In the genomic region with DNA sequence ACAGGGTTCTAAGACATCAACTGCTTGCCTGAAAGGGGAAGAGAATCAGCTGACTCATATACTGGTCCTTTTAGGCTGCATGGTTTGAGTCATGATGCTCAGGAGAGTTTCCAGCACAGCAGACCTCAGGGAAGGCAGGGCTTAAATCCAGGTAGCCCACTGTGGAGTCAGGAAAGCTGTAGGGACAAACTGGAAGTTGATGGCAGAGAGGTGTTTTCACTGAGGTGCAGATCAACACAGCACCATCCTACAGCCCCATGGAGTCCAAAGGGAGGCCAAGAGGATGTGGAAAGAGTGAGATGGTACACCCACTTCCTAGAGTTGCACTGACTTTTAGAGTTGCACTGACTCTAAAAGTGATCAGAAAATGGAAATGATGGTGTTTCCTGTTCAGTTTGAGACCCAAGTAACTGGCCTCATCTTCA, we compare ENCODE assay signal across 1 cellular context.
TF ChIP-seq lines count a peak whose summit lies in the region.

No MANE protein-coding gene starts in this region.

TF ChIP-seq in K562, 482 proteins besides CTCF, POLR2A, EP300 and RAD21 (continued from another document):
- TF ChIP-seq, protein P1, sequence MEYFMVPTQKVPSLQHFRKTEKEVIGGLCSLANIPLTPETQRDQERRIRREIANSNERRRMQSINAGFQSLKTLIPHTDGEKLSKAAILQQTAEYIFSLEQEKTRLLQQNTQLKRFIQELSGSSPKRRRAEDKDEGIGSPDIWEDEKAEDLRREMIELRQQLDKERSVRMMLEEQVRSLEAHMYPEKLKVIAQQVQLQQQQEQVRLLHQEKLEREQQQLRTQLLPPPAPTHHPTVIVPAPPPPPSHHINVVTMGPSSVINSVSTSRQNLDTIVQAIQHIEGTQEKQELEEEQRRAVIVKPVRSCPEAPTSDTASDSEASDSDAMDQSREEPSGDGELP (CRISPR knock-in tag; IDR thresholded peaks at IDR 0.05; ENCODE audit: borderline replicate concordance) = no peak
- TF ChIP-seq MAFG (tag; conservative IDR thresholded peaks at IDR 0.05) = 0 out of 2 replicates have a peak, but pooled peaks have one; percentile 12
- TF ChIP-seq MEF2A (IDR thresholded peaks at IDR 0.05; ENCODE audit: control insufficient read depth, low read depth, low read length) = no peak
- peak; percentile 62; the same call in 1 of the 2 replicates for TF ChIP-seq FOSL1 (tag; conservative IDR thresholded peaks at IDR 0.05)
- TF ChIP-seq ZNF830 (CRISPR knock-in tag; IDR thresholded peaks at IDR 0.05) = no peak
- peak; percentile 32; the same call in 1 of the 2 replicates for TF ChIP-seq MAFK (IDR thresholded peaks at IDR 0.05; ENCODE audit: low read length)
- no peak for TF ChIP-seq KDM1A (IDR thresholded peaks at IDR 0.05)
- TF ChIP-seq, protein P2, sequence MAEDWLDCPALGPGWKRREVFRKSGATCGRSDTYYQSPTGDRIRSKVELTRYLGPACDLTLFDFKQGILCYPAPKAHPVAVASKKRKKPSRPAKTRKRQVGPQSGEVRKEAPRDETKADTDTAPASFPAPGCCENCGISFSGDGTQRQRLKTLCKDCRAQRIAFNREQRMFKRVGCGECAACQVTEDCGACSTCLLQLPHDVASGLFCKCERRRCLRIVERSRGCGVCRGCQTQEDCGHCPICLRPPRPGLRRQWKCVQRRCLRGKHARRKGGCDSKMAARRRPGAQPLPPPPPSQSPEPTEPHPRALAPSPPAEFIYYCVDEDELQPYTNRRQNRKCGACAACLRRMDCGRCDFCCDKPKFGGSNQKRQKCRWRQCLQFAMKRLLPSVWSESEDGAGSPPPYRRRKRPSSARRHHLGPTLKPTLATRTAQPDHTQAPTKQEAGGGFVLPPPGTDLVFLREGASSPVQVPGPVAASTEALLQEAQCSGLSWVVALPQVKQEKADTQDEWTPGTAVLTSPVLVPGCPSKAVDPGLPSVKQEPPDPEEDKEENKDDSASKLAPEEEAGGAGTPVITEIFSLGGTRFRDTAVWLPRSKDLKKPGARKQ (CRISPR knock-in tag; IDR thresholded peaks at IDR 0.05) = no peak
- no peak for TF ChIP-seq HLTF (IDR thresholded peaks at IDR 0.05)
- TF ChIP-seq MCM7 (IDR thresholded peaks at IDR 0.05) = no peak
